8 cellular contexts compared by ENCODE assay signal in genomic region chr17:29591737-29592624, GRCh38. TPM values are rescaled to one million over a fixed set of nuclear protein-coding genes. Genes with fewer than 3 reads are reported as not detected.
DNase-seq lines count a peak whose midpoint lies in the region; ATAC-seq and TF ChIP-seq lines count a peak whose summit lies in the region.

No MANE protein-coding gene starts in this region.

- H3K27ac ChIP-seq in CD4-positive, CD25-positive, alpha-beta regulatory T cell (ENCODE audit: insufficient read depth, low read length, poor library complexity, severe bottlenecking): peak overlapping the region; percentile 65
- no peak overlapping the region for H3K27ac ChIP-seq in liver (ENCODE audit: low read depth in 1 of 2, low read length in 2 of 2)

- no peak overlapping the region for H3K9ac ChIP-seq in liver (ENCODE audit: low read depth in 1 of 2, low read length in 2 of 2)

- H3K4me1 ChIP-seq in CD4-positive, CD25-positive, alpha-beta regulatory T cell (ENCODE audit: control insufficient read depth, insufficient read depth, low read length, poor library complexity, severe bottlenecking): peaks cover 63% of the 10 kb centered on the region
- H3K4me1 ChIP-seq in liver (ENCODE audit: control insufficient read depth in 4 of 4, insufficient read depth in 4 of 4, low read length in 3 of 4): peaks cover 6 to 61% (median 42%) of the 10 kb centered on the region in 4 donors

- H3K4me3 ChIP-seq in CD4-positive, CD25-positive, alpha-beta regulatory T cell (ENCODE audit: low read depth, low read length): no peak overlapping the region
- no peak overlapping the region for H3K4me3 ChIP-seq in liver (ENCODE audit: low read depth in 1 of 3, low read length in 3 of 3)

- H3K4me3 Mint-ChIP-seq in CD4-positive, CD25-positive, alpha-beta regulatory T cell: peak overlapping the region; percentile 91 to 94 (median 92)

- DNase-seq in CD4-positive, CD25-positive, alpha-beta regulatory T cell: peak; percentile 67 to 74 (median 73)
- DNase-seq in NCI-H69 (lab: John Stamatoyannopoulos, UW): peak; percentile 97
- DNase-seq in activated CD4-positive, alpha-beta T cell treated with anti-CD3 and anti-CD28 coated beads, Interleukin-2, amount 50 U/mL, for 1 hour: peak; percentile 74
- peak; percentile 92 for DNase-seq in dermis blood vessel endothelial cell
- DNase-seq in stimulated activated CD4-positive, alpha-beta T cell treated with anti-CD3 and anti-CD28 coated beads, Interleukin-4, amount 100 ng/mL, for 1 hour: peak; percentile 82

- 21% methylated on average over 27 of the region's 27 CpGs for WGBS in liver

- peak overlapping the region in 2 of 3 donors; percentile 51 to 82 for H3K27ac Mint-ChIP-seq in CD4-positive, CD25-positive, alpha-beta regulatory T cell

- H3K27me3 ChIP-seq in CD4-positive, CD25-positive, alpha-beta regulatory T cell (ENCODE audit: control insufficient read depth, insufficient read depth, low read length): no peaks in the 10 kb centered on the region
- no peaks in the 10 kb centered on the region for H3K27me3 ChIP-seq in liver (ENCODE audit: control insufficient read depth in 4 of 4, insufficient read depth in 4 of 4, low read length in 3 of 4)

- no peaks in the 10 kb centered on the region for H3K36me3 ChIP-seq in CD4-positive, CD25-positive, alpha-beta regulatory T cell (ENCODE audit: control insufficient read depth, insufficient read depth, low read length)
- H3K36me3 ChIP-seq in liver (ENCODE audit: control insufficient read depth in 4 of 4, insufficient read depth in 3 of 4, low read depth in 1 of 4, low read length in 3 of 4): no peaks in the 10 kb centered on the region

- H3K27me3 Mint-ChIP-seq in CD4-positive, CD25-positive, alpha-beta regulatory T cell: no peaks in the 10 kb centered on the region

- no peaks in the 10 kb centered on the region for H3K9me3 Mint-ChIP-seq in CD4-positive, CD25-positive, alpha-beta regulatory T cell

- peak; percentile 78 to 85 for TF ChIP-seq RAD21 in liver (IDR thresholded peaks at IDR 0.05)

- H3K9me3 ChIP-seq in CD4-positive, CD25-positive, alpha-beta regulatory T cell (ENCODE audit: control insufficient read depth in 2 of 2, low read length in 2 of 2): no peaks in the 10 kb centered on the region
- no peaks in the 10 kb centered on the region for H3K9me3 ChIP-seq in liver (ENCODE audit: control insufficient read depth in 4 of 4, low read length in 3 of 4)

- ATAC-seq in CD4-positive, CD25-positive, alpha-beta regulatory T cell (ENCODE audit: low read depth in 2 of 2): peak; percentile 37 to 40
- ATAC-seq in HG03342 (IDR thresholded peaks at IDR 0.05; ENCODE audit: unreplicated experiment) (peak; percentile 33), GM21447 (IDR thresholded peaks at IDR 0.05; ENCODE audit: unreplicated experiment) (no peak)

- peak; percentile 90 for TF ChIP-seq CTCF in liver (IDR thresholded peaks at IDR 0.05; ENCODE audit: low read depth, low read length, missing input control)

- no peaks in the 10 kb centered on the region for H3K36me3 Mint-ChIP-seq in CD4-positive, CD25-positive, alpha-beta regulatory T cell

- H3K4me1 Mint-ChIP-seq in CD4-positive, CD25-positive, alpha-beta regulatory T cell: peaks cover 0 to 52% (median 30%) of the 10 kb centered on the region in 4 donors

TF ChIP-seq in liver, 16 proteins besides CTCF, POLR2A, EP300 and RAD21:
- TF ChIP-seq NR2F2 (IDR thresholded peaks at IDR 0.05): no peak
- no peak for TF ChIP-seq FOXA2 (IDR thresholded peaks at IDR 0.05)
- no peak for TF ChIP-seq RXRA (IDR thresholded peaks at IDR 0.05)
- TF ChIP-seq JUND (IDR thresholded peaks at IDR 0.05): no peak
- no peak for TF ChIP-seq FOXA1 (IDR thresholded peaks at IDR 0.05)
- TF ChIP-seq GABPA (IDR thresholded peaks at IDR 0.05 in 1 of 2, conservative IDR thresholded peaks at IDR 0.05 in 1 of 2): no peak
- no peak for TF ChIP-seq HNF4G (IDR thresholded peaks at IDR 0.05)
- TF ChIP-seq HNF4A (conservative IDR thresholded peaks at IDR 0.05): no peak
- TF ChIP-seq, protein P1, sequence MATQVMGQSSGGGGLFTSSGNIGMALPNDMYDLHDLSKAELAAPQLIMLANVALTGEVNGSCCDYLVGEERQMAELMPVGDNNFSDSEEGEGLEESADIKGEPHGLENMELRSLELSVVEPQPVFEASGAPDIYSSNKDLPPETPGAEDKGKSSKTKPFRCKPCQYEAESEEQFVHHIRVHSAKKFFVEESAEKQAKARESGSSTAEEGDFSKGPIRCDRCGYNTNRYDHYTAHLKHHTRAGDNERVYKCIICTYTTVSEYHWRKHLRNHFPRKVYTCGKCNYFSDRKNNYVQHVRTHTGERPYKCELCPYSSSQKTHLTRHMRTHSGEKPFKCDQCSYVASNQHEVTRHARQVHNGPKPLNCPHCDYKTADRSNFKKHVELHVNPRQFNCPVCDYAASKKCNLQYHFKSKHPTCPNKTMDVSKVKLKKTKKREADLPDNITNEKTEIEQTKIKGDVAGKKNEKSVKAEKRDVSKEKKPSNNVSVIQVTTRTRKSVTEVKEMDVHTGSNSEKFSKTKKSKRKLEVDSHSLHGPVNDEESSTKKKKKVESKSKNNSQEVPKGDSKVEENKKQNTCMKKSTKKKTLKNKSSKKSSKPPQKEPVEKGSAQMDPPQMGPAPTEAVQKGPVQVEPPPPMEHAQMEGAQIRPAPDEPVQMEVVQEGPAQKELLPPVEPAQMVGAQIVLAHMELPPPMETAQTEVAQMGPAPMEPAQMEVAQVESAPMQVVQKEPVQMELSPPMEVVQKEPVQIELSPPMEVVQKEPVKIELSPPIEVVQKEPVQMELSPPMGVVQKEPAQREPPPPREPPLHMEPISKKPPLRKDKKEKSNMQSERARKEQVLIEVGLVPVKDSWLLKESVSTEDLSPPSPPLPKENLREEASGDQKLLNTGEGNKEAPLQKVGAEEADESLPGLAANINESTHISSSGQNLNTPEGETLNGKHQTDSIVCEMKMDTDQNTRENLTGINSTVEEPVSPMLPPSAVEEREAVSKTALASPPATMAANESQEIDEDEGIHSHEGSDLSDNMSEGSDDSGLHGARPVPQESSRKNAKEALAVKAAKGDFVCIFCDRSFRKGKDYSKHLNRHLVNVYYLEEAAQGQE (IDR thresholded peaks at IDR 0.05): no peak
- TF ChIP-seq SP1 (IDR thresholded peaks at IDR 0.05): no peak
- TF ChIP-seq YY1 (IDR thresholded peaks at IDR 0.05): no peak
- TF ChIP-seq TAF1 (conservative IDR thresholded peaks at IDR 0.05): no peak
- TF ChIP-seq ATF3 (IDR thresholded peaks at IDR 0.05): no peak
- TF ChIP-seq, protein P2, sequence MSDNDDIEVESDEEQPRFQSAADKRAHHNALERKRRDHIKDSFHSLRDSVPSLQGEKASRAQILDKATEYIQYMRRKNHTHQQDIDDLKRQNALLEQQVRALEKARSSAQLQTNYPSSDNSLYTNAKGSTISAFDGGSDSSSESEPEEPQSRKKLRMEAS (IDR thresholded peaks at IDR 0.05): no peak
- TF ChIP-seq EGR1 (IDR thresholded peaks at IDR 0.05; ENCODE audit: low read depth in 2 of 2): no peak

RNA-seq across cellular contexts. Expression of gene ANKRD13B, which starts 1.0 kb away (rescaled TPM):
- 5.9 TPM for total RNA-seq in CD4-positive, CD25-positive, alpha-beta regulatory T cell
- polyA plus RNA-seq in CD4-positive, CD25-positive, alpha-beta regulatory T cell: under 1 TPM in 2 of 4 donors, not detected in 2; 0.05 to 0.18 TPM
- total RNA-seq in dermis blood vessel endothelial cell (7.7 and 13.9 TPM in 2 replicates), liver (1 to 10 TPM in 1 of 2 donors, under 1 TPM in 1; 0.50 to 1.6 TPM)
- polyA plus RNA-seq in liver: under 1 TPM; 0.06 to 0.52 TPM

RNA-seq across cellular contexts. Expression of gene GIT1, which starts 2.5 kb away (rescaled TPM):
- 41.5 TPM for total RNA-seq in CD4-positive, CD25-positive, alpha-beta regulatory T cell
- polyA plus RNA-seq in CD4-positive, CD25-positive, alpha-beta regulatory T cell: 1 to 10 TPM; 5.5 to 9.2 (median 6.4) TPM
- total RNA-seq in dermis blood vessel endothelial cell: 40.7 and 87.2 TPM in 2 replicates
- total RNA-seq in liver: 10 to 100 TPM in 1 of 2 donors, 1 to 10 TPM in 1; 4.3 to 11.1 TPM
- 1 to 10 TPM; 2.2 to 5.4 TPM for polyA plus RNA-seq in liver

RNA-seq across cellular contexts. Expression of gene TP53I13, which starts 23.5 kb away (rescaled TPM):
- 87.4 TPM for total RNA-seq in CD4-positive, CD25-positive, alpha-beta regulatory T cell
- polyA plus RNA-seq in CD4-positive, CD25-positive, alpha-beta regulatory T cell: 10 to 100 TPM; 22.2 to 36.4 (median 26.2) TPM
- total RNA-seq in dermis blood vessel endothelial cell (34.5 and 52.2 TPM in 2 replicates), liver (10 to 100 TPM; 15.2 to 33.7 TPM)
- 10 to 100 TPM; 12.2 to 42.6 TPM for polyA plus RNA-seq in liver

RNA-seq across cellular contexts. Expression of gene ABHD15, which starts 25.1 kb away (rescaled TPM):
- 9.9 TPM for total RNA-seq in CD4-positive, CD25-positive, alpha-beta regulatory T cell
- polyA plus RNA-seq in CD4-positive, CD25-positive, alpha-beta regulatory T cell: 1 to 10 TPM; 6.2 to 9.2 (median 7.4) TPM
- total RNA-seq in dermis blood vessel endothelial cell: 8.1 and 8.8 TPM in 2 replicates
- 10 to 100 TPM in 1 of 2 donors, 1 to 10 TPM in 1; 5.6 to 25.7 TPM for total RNA-seq in liver
- polyA plus RNA-seq in liver: 10 to 100 TPM in 1 of 2 donors, 1 to 10 TPM in 1; 6.6 to 14.7 TPM

RNA-seq across cellular contexts. Expression of gene CORO6, which starts 30.7 kb away (rescaled TPM):
- 4.3 TPM for total RNA-seq in CD4-positive, CD25-positive, alpha-beta regulatory T cell
- under 1 TPM in 3 of 4 donors, not detected in 1; 0.15 to 0.52 (median 0.38) TPM for polyA plus RNA-seq in CD4-positive, CD25-positive, alpha-beta regulatory T cell
- 1.6 and 3.9 TPM in 2 replicates for total RNA-seq in dermis blood vessel endothelial cell
- 1 to 10 TPM in 1 of 2 donors, under 1 TPM in 1; 0.23 to 3.0 TPM for total RNA-seq in liver
- polyA plus RNA-seq in liver: under 1 TPM; 0.44 to 0.75 TPM
